In genomic region chr11:120597250-120597649, GRCh38 we compare ENCODE assay signal across 27 cellular contexts.
DNase-seq lines count a peak whose midpoint lies in the region; TF ChIP-seq lines count a peak whose summit lies in the region.
"Had no signal": no experiment of that assay in that cellular context is flagged by ENCODE, and none has a peak within 500 bp of the region (broad histone marks: within the 10 kb centered on the region; RNA-seq: fewer than 3 reads in every experiment).

No MANE protein-coding gene starts in this region.

- no peak overlapping the region for H3K18ac ChIP-seq in mesenchymal stem cell (ENCODE audit: low read depth in 1 of 2, low read length in 2 of 2)

- H3K4me3 Mint-ChIP-seq in brain = peak overlapping the region in 4 of 5 experiments; percentile 46 to 80 (median 57)
- H3K4me3 Mint-ChIP-seq in activated CD4-positive, alpha-beta T cell treated with anti-CD3 and anti-CD28 coated beads, Interleukin-2, amount 10 ng/mL, durations not matched to agents 7 days and 5 days = no peak overlapping the region
- H3K4me3 Mint-ChIP-seq: activated CD8-positive, alpha-beta T cell treated with anti-CD3 and anti-CD28 coated beads for 36 hours; activated naive CD4-positive, alpha-beta T cell treated with anti-CD3 and anti-CD28 coated beads, Interleukin-2, amount 10 ng/mL, durations not matched to agents 7 days and 5 days; activated T-helper 1 cell treated with anti-CD3 and anti-CD28 coated beads, Interleukin-12 subunit alpha, Interleukin-12 subunit beta, Interleukin-2, Interleukin-4 antibody, amounts not matched to agents 30 ng/mL and 10 ng/mL and 1 ng/mL, durations not matched to agents 14 hours and 24 hours and 36 hours; T-helper 17 cell had no signal

- no peak overlapping the region for H3K4me2 ChIP-seq in Karpas-422 (ENCODE audit: low read depth, low read length, poor library complexity, severe bottlenecking)
- no peak overlapping the region for H3K4me2 ChIP-seq in mesenchymal stem cell (ENCODE audit: low read length, poor library complexity, severe bottlenecking)
- H3K4me2 ChIP-seq: BLaER1 treated with 17β-estradiol and CSF1 and Interleukin-3, amounts not matched to agents 10 nM and 100 nM had no signal

- H3K4me3 ChIP-seq in GM12864 (ENCODE audit: low read depth, low read length) = peak overlapping the region; percentile 9; the same call in 1 of the 2 replicates
- H3K4me3 ChIP-seq in Karpas-422 (ENCODE audit: low read length) = no peak overlapping the region
- peak overlapping the region in 1 of 2 experiments; percentile 75 for H3K4me3 ChIP-seq in mesenchymal stem cell (ENCODE audit: insufficient read depth in 1 of 2, low read depth in 1 of 2, low read length in 2 of 2)
- H3K4me3 ChIP-seq: BLaER1 treated with 17β-estradiol and CSF1 and Interleukin-3, amounts not matched to agents 10 nM and 100 nM; GM23248; left lung; upper lobe of left lung had no signal

- H3K9me3 Mint-ChIP-seq in brain = peaks cover 0 to 4% (median 0%) of the 10 kb centered on the region in 5 experiments
- H3K9me3 Mint-ChIP-seq in activated CD4-positive, alpha-beta T cell treated with anti-CD3 and anti-CD28 coated beads, Interleukin-2, amount 10 ng/mL, durations not matched to agents 7 days and 5 days = no peaks in the 10 kb centered on the region
- H3K9me3 Mint-ChIP-seq: activated CD8-positive, alpha-beta T cell treated with anti-CD3 and anti-CD28 coated beads for 36 hours; activated naive CD4-positive, alpha-beta T cell treated with anti-CD3 and anti-CD28 coated beads, Interleukin-2, amount 10 ng/mL, durations not matched to agents 7 days and 5 days; activated T-helper 1 cell treated with anti-CD3 and anti-CD28 coated beads, Interleukin-12 subunit alpha, Interleukin-12 subunit beta, Interleukin-2, Interleukin-4 antibody, amounts not matched to agents 30 ng/mL and 10 ng/mL and 1 ng/mL, durations not matched to agents 14 hours and 24 hours and 36 hours had no signal

- no peak overlapping the region for H2AK5ac ChIP-seq in mesenchymal stem cell (ENCODE audit: low read length, severe bottlenecking)

- H4K8ac ChIP-seq in mesenchymal stem cell (ENCODE audit: low read length) = no peak overlapping the region

- H2BK12ac ChIP-seq in mesenchymal stem cell (ENCODE audit: low read length in 2 of 2) = no peak overlapping the region

- H3K9ac ChIP-seq in Karpas-422 (ENCODE audit: low read length) (no peak overlapping the region), mesenchymal stem cell (ENCODE audit: low read length) (peak overlapping the region; percentile 40)
- H3K9ac ChIP-seq: BLaER1 treated with 17β-estradiol and CSF1 and Interleukin-3, amounts not matched to agents 10 nM and 100 nM; GM23248 had no signal

- H3K79me2 ChIP-seq in Karpas-422 (ENCODE audit: low read length) = no peaks in the 10 kb centered on the region

- H4K91ac ChIP-seq in mesenchymal stem cell (ENCODE audit: low read length) = no peak overlapping the region

- no peaks in the 10 kb centered on the region for H3K9me2 ChIP-seq in Karpas-422 (replicated peaks; ENCODE audit: insufficient read depth, low read length)

- H3K36me3 Mint-ChIP-seq in brain = no peaks in the 10 kb centered on the region
- no peaks in the 10 kb centered on the region for H3K36me3 Mint-ChIP-seq in activated CD4-positive, alpha-beta T cell treated with anti-CD3 and anti-CD28 coated beads, Interleukin-2, amount 10 ng/mL, durations not matched to agents 7 days and 5 days (ENCODE audit: low read depth)
- H3K36me3 Mint-ChIP-seq: activated naive CD4-positive, alpha-beta T cell treated with anti-CD3 and anti-CD28 coated beads, Interleukin-2, amount 10 ng/mL, durations not matched to agents 7 days and 5 days had no signal

- no peak for DNase-seq in GM12864 (ENCODE audit: low read depth)
- DNase-seq in Karpas-422 = peak; percentile 41
- no peak for DNase-seq in mesenchymal stem cell
- DNase-seq in activated CD4-positive, alpha-beta T cell treated with anti-CD3 and anti-CD28 coated beads, Interleukin-2, amount 10 ng/mL, durations not matched to agents 7 days and 5 days = no peak
- DNase-seq in stimulated activated naive CD4-positive, alpha-beta T cell (lab: John Stamatoyannopoulos, UW) = no peak
- no peak for DNase-seq in DMS53 treated with DMSO at 0.1 percent for 48 hours (lab: John Stamatoyannopoulos, UW; ENCODE audit: unreplicated experiment)
- no peak for DNase-seq in activated effector memory CD4-positive, alpha-beta T cell treated with anti-CD3 and anti-CD28 coated beads, Interleukin-2, amount 50 U/mL, for 16 hours
- DNase-seq: activated CD8-positive, alpha-beta memory T cell treated with anti-CD3 and anti-CD28 coated beads, Interleukin-2, amount 50 U/mL, for 48 hours; activated CD8-positive, alpha-beta T cell treated with anti-CD3 and anti-CD28 coated beads for 36 hours; activated naive CD4-positive, alpha-beta T cell treated with anti-CD3 and anti-CD28 coated beads, Interleukin-2, amount 10 ng/mL, durations not matched to agents 7 days and 5 days; brain microvascular endothelial cell; effector CD4-positive, alpha-beta T cell; GM23248; left lung; NCI-H1694; NCI-H2171 treated with DMSO at 0.1 percent for 48 hours; NCI-H524; NK-92 treated with Interleukin-12 subunit alpha and Interleukin-12 subunit beta, amount 100 ng/mL, for 24 hours; PC-3; Right ventricle myocardium superior; stimulated activated CD4-positive, alpha-beta T cell treated with anti-CD3 and anti-CD28 coated beads, Interleukin-4, amount 100 ng/mL, for 24 hours; T-helper 17 cell; upper lobe of left lung had no signal

- H2BK15ac ChIP-seq in mesenchymal stem cell (ENCODE audit: low read depth, poor library complexity, severe bottlenecking) = no peak overlapping the region

- H2BK120ac ChIP-seq in mesenchymal stem cell (ENCODE audit: low read depth, low read length) = no peak overlapping the region

- POLR2A ChIA-PET in activated CD4-positive, alpha-beta T cell treated with anti-CD3 and anti-CD28 coated beads, Interleukin-2, amount 10 ng/mL, durations not matched to agents 7 days and 5 days (lab: Charles Lee) = no interaction called here

- H3K4me1 Mint-ChIP-seq in brain = peaks cover 60% of the 10 kb centered on the region
- H3K4me1 Mint-ChIP-seq in activated CD4-positive, alpha-beta T cell treated with anti-CD3 and anti-CD28 coated beads, Interleukin-2, amount 10 ng/mL, durations not matched to agents 7 days and 5 days = no peaks in the 10 kb centered on the region
- H3K4me1 Mint-ChIP-seq: activated naive CD4-positive, alpha-beta T cell treated with anti-CD3 and anti-CD28 coated beads, Interleukin-2, amount 10 ng/mL, durations not matched to agents 7 days and 5 days; T-helper 17 cell had no signal

- no peaks in the 10 kb centered on the region for H3K27me3 ChIP-seq in Karpas-422 (ENCODE audit: low read length)
- H3K27me3 ChIP-seq in mesenchymal stem cell (ENCODE audit: control insufficient read depth in 1 of 2, insufficient read depth in 1 of 2, low read length in 2 of 2) = peaks cover 38 to 43% of the 10 kb centered on the region in 2 experiments
- H3K27me3 ChIP-seq: brain microvascular endothelial cell, upper lobe of left lung had no signal

- no peaks in the 10 kb centered on the region for H3K9me3 ChIP-seq in Karpas-422 (ENCODE audit: low read length)
- no peaks in the 10 kb centered on the region for H3K9me3 ChIP-seq in mesenchymal stem cell (ENCODE audit: control insufficient read depth, low read length)
- H3K9me3 ChIP-seq: BLaER1 treated with 17β-estradiol and CSF1 and Interleukin-3, amounts not matched to agents 10 nM and 100 nM; left lung; upper lobe of left lung had no signal

- no peaks in the 10 kb centered on the region for H3K79me1 ChIP-seq in mesenchymal stem cell (replicated peaks; ENCODE audit: low read length, poor library complexity, severe bottlenecking)

- H3K4ac ChIP-seq in mesenchymal stem cell (ENCODE audit: low read depth in 1 of 2, low read length in 2 of 2) = no peak overlapping the region

- WGBS in mesenchymal stem cell = 88% methylated on average over 10 of the region's 10 CpGs

- peaks cover 21% of the 10 kb centered on the region for H3K27me3 Mint-ChIP-seq in brain
- peaks cover 8% of the 10 kb centered on the region for H3K27me3 Mint-ChIP-seq in activated CD4-positive, alpha-beta T cell treated with anti-CD3 and anti-CD28 coated beads, Interleukin-2, amount 10 ng/mL, durations not matched to agents 7 days and 5 days

- H3K4me1 ChIP-seq in Karpas-422 (ENCODE audit: low read length) (peaks cover 6% of the 10 kb centered on the region), mesenchymal stem cell (ENCODE audit: control insufficient read depth, insufficient read depth, low read depth, low read length) (no peaks in the 10 kb centered on the region)
- H3K4me1 ChIP-seq: left lung, upper lobe of left lung had no signal

- H4K20me1 ChIP-seq in Karpas-422 (ENCODE audit: insufficient read depth, low read depth, low read length) = no peaks in the 10 kb centered on the region

- no peak overlapping the region for H3K23ac ChIP-seq in mesenchymal stem cell (ENCODE audit: low read length in 2 of 2)

- CTCF ChIA-PET in activated CD4-positive, alpha-beta T cell treated with anti-CD3 and anti-CD28 coated beads, Interleukin-2, amount 10 ng/mL, durations not matched to agents 7 days and 5 days (lab: Charles Lee) = no interaction called here

- TF ChIP-seq CTCF in GM12864 (IDR thresholded peaks at IDR 0.05; ENCODE audit: low read depth, low read length, missing control alignments) = no peak
- no peak for TF ChIP-seq CTCF in brain (conservative IDR thresholded peaks at IDR 0.05)

- H3K27ac Mint-ChIP-seq in brain = peak overlapping the region; percentile 7 to 96 (median 64)
- H3K27ac Mint-ChIP-seq in activated CD4-positive, alpha-beta T cell treated with anti-CD3 and anti-CD28 coated beads, Interleukin-2, amount 10 ng/mL, durations not matched to agents 7 days and 5 days = no peak overlapping the region
- H3K27ac Mint-ChIP-seq: activated CD8-positive, alpha-beta T cell treated with anti-CD3 and anti-CD28 coated beads for 36 hours; activated naive CD4-positive, alpha-beta T cell treated with anti-CD3 and anti-CD28 coated beads, Interleukin-2, amount 10 ng/mL, durations not matched to agents 7 days and 5 days; activated T-helper 1 cell treated with anti-CD3 and anti-CD28 coated beads, Interleukin-12 subunit alpha, Interleukin-12 subunit beta, Interleukin-2, Interleukin-4 antibody, amounts not matched to agents 30 ng/mL and 10 ng/mL and 1 ng/mL, durations not matched to agents 14 hours and 24 hours and 36 hours; progenitor cell of endocrine pancreas; T-helper 17 cell had no signal

- H3K14ac ChIP-seq in mesenchymal stem cell (ENCODE audit: low read length in 2 of 2) = no peak overlapping the region

- H2AFZ ChIP-seq in Karpas-422 (ENCODE audit: low read length) (no peak overlapping the region), mesenchymal stem cell (ENCODE audit: low read depth, low read length) (no peak overlapping the region)
- H2AFZ ChIP-seq: GM23248 had no signal

- H3K36me3 ChIP-seq in Karpas-422 (ENCODE audit: insufficient read depth, low read length) (no peaks in the 10 kb centered on the region), mesenchymal stem cell (ENCODE audit: control insufficient read depth in 1 of 2, insufficient read depth in 2 of 2, low read depth in 1 of 2, low read length in 2 of 2) (no peaks in the 10 kb centered on the region)
- H3K36me3 ChIP-seq: BLaER1 treated with 17β-estradiol and CSF1 and Interleukin-3, amounts not matched to agents 10 nM and 100 nM; brain microvascular endothelial cell; left lung; upper lobe of left lung had no signal

- H2BK5ac ChIP-seq in mesenchymal stem cell (ENCODE audit: low read depth, low read length, poor library complexity, severe bottlenecking) = no peak overlapping the region

- no peak overlapping the region for H3K27ac ChIP-seq in Karpas-422 (ENCODE audit: low read length)
- no peak overlapping the region for H3K27ac ChIP-seq in mesenchymal stem cell (ENCODE audit: low read length, poor library complexity, severe bottlenecking)
- H3K27ac ChIP-seq: BLaER1 treated with 17β-estradiol and CSF1 and Interleukin-3, amounts not matched to agents 10 nM and 100 nM; brain microvascular endothelial cell; GM23248; left lung; upper lobe of left lung had no signal
